ENCODE assay signal across 11 cellular contexts in the genomic region with DNA sequence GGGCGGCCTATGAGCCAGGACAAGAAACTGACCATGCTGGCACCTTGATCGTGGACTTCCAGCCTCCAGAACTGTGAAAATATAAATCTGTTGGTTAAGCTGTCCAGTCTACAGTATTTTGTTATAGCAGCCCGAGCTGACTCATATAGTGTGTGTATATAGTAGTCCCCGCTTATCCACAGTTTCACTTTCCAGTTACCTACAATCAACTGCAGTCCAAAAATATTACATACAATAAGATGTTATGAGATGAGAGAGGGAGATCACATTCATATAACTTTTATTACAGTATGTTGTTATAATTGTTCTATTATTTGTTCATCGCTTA. TPM values are rescaled to one million over a fixed set of nuclear protein-coding genes. Genes with fewer than 3 reads are reported as not detected.
"Had no signal": no experiment of that assay in that cellular context is flagged by ENCODE, and none has a peak within 500 bp of the region (broad histone marks: within the 10 kb centered on the region; RNA-seq: fewer than 3 reads in every experiment).

No MANE protein-coding gene starts in this region.

- H3K36me3 ChIP-seq: HAP-1 had no signal

- FAIRE-seq: HTR-8/SVneo had no signal

- H3K9ac ChIP-seq: GM23248 had no signal

- H3K9me3 ChIP-seq: HAP-1 had no signal

- DNase-seq: GM23248, GOT3, H7, HFFc6, KG1 had no signal

- H3K4me3 ChIP-seq: GM23248, HAP-1 had no signal

- H2AFZ ChIP-seq: GM23248 had no signal

- ATAC-seq: HCT116 had no signal

- H3K27ac ChIP-seq: GM23248 had no signal

RNA-seq across cellular contexts. Expression of a gene that starts 4.9 kb away (rescaled TPM):
- total RNA-seq: GM23248, H4, HFFc6 had no signal
- polyA plus RNA-seq: GM23248, IgD-negative memory B cell had no signal

RNA-seq across cellular contexts. Expression of a gene that starts 29.4 kb away (rescaled TPM):
- total RNA-seq: GM23248, H4, H7, HFFc6, HT-29 had no signal
- polyA plus RNA-seq: GM23248, IgD-negative memory B cell had no signal

RNA-seq across cellular contexts. Expression of a gene that starts 31.3 kb away (rescaled TPM):
- total RNA-seq: H4 had no signal

RNA-seq across cellular contexts. Expression of a gene that starts 38.2 kb away (rescaled TPM):
- total RNA-seq: H4, HT-29 had no signal
- polyA plus RNA-seq: IgD-negative memory B cell had no signal
